24 cellular contexts compared by ENCODE assay signal in genomic region chrX:12410523-12410922, GRCh38.
DNase-seq lines count a peak whose midpoint lies in the region; ATAC-seq, FAIRE-seq and TF ChIP-seq lines count a peak whose summit lies in the region.
"Had no signal": no experiment of that assay in that cellular context is flagged by ENCODE, and none has a peak within 500 bp of the region (broad histone marks: within the 10 kb centered on the region; RNA-seq: fewer than 3 reads in every experiment).

No MANE protein-coding gene starts in this region.

- H3K4me3 ChIP-seq in A549 = no peak overlapping the region
- peak overlapping the region; percentile 57 for H3K4me3 ChIP-seq in OCI-LY3 (ENCODE audit: low read length)
- H3K4me3 ChIP-seq: BLaER1, GM12878 had no signal

- H3K9ac ChIP-seq in OCI-LY3 (ENCODE audit: low read length) = peak overlapping the region; percentile 34; the same call in 1 of the 2 replicates
- H3K9ac ChIP-seq: BLaER1 had no signal

- TF ChIP-seq EP300 in A549 (IDR thresholded peaks at IDR 0.05) = no peak

- no peak for TF ChIP-seq RAD21 in A549 (conservative IDR thresholded peaks at IDR 0.05 in 1 of 2, IDR thresholded peaks at IDR 0.05 in 1 of 2)

- POLR2A ChIA-PET in A549 (lab: Yijun Ruan, JAX) = no interaction called here

- DNase-seq in A549 (ENCODE audit: low read depth in 1 of 2, low spot score in 1 of 2) (no peak), NCI-H1417 (lab: John Stamatoyannopoulos, UW) (no peak)
- no peak for DNase-seq in activated CD4-positive, alpha-beta T cell treated with anti-CD3 and anti-CD28 coated beads, Interleukin-2, amount 50 U/mL, for 4 hours
- DNase-seq: ACHN; BE2C; C1 segment of cervical spinal cord; CD4-positive, alpha-beta memory T cell; CD4-positive, CD25-positive, alpha-beta regulatory T cell; CD8-positive, alpha-beta memory T cell; COR-L47; DMS 273 treated with DMSO at 0.1 percent for 48 hours; DMS153; DMS53; DMS79; DND-41; EL; GDM1 had no signal

- H3K4me2 ChIP-seq in A549 = no peak overlapping the region
- peak overlapping the region; percentile 64 for H3K4me2 ChIP-seq in OCI-LY3 (ENCODE audit: low read length)
- H3K4me2 ChIP-seq: BLaER1 had no signal

- H3K27me3 ChIP-seq in OCI-LY3 (ENCODE audit: low read depth, low read length) = no peaks in the 10 kb centered on the region
- H3K27me3 ChIP-seq: BE2C had no signal

- CTCF ChIA-PET in A549 (lab: Yijun Ruan, JAX) = no interaction called here

- peak overlapping the region; percentile 42; the same call in 1 of the 2 replicates for H2AFZ ChIP-seq in OCI-LY3 (ENCODE audit: low read depth, low read length)

- H3K4me1 ChIP-seq in A549 (no peaks in the 10 kb centered on the region), OCI-LY3 (ENCODE audit: low read length) (peaks cover 16% of the 10 kb centered on the region)
- H3K4me1 ChIP-seq: BE2C, BLaER1 had no signal

- 77% methylated on average over 6 of the region's 6 CpGs for WGBS in A549 (ENCODE audit: missing lambda C conversion rate)

- H4K20me1 ChIP-seq in OCI-LY3 (ENCODE audit: insufficient read depth, low read length) = no peaks in the 10 kb centered on the region
- H4K20me1 ChIP-seq: BLaER1 had no signal

- TF ChIP-seq CTCF in A549 (IDR thresholded peaks at IDR 0.05) = no peak
- no peak for TF ChIP-seq CTCF in OCI-LY3 (IDR thresholded peaks at IDR 0.05; ENCODE audit: low read depth, low read length)

- H3K79me2 ChIP-seq in OCI-LY3 (ENCODE audit: low read length) = no peaks in the 10 kb centered on the region

- H3K9me3 ChIP-seq in A549 = no peaks in the 10 kb centered on the region
- H3K9me3 ChIP-seq in OCI-LY3 (ENCODE audit: insufficient read depth, low read length) = no peaks in the 10 kb centered on the region
- H3K9me3 ChIP-seq: BE2C, BLaER1 had no signal

- H3K36me3 ChIP-seq in OCI-LY3 (replicated peaks; ENCODE audit: low read depth, low read length) = no peaks in the 10 kb centered on the region
- H3K36me3 ChIP-seq: BE2C, BLaER1 had no signal

- TF ChIP-seq POLR2A in A549 (IDR thresholded peaks at IDR 0.05; ENCODE audit: low read length) = no peak

- FAIRE-seq in A549 (lab: Jason Lieb, UNC) (peak; percentile 84), colon (lab: Jason Lieb, UNC) (peak; percentile 18)
- FAIRE-seq: GM12878, GM12892, GM18507 had no signal

- H3K27ac ChIP-seq in A549 = no peak overlapping the region
- H3K27ac ChIP-seq in OCI-LY3 (ENCODE audit: low read length) = no peak overlapping the region
- H3K27ac ChIP-seq: 22Rv1, BLaER1 had no signal

- ATAC-seq in A549 = no peak
- ATAC-seq: GM12878 had no signal

TF ChIP-seq in A549, 52 proteins besides CTCF, POLR2A, EP300 and RAD21:
- peak; percentile 77 for TF ChIP-seq MAFK (IDR thresholded peaks at IDR 0.05; ENCODE audit: partially characterized antibody)
- TF ChIP-seq REST (IDR thresholded peaks at IDR 0.05) = no peak
TF ChIP-seq in A549: peak in this region for 1.
